9 cellular contexts compared by ENCODE assay signal in genomic region chr1:68495532-68495931, GRCh38.
DNase-seq lines count a peak whose midpoint lies in the region; ATAC-seq, FAIRE-seq and TF ChIP-seq lines count a peak whose summit lies in the region.
"Had no signal": no experiment of that assay in that cellular context is flagged by ENCODE, and none has a peak within 500 bp of the region (broad histone marks: within the 10 kb centered on the region; RNA-seq: fewer than 3 reads in every experiment).

No MANE protein-coding gene starts in this region.

- no peaks in the 10 kb centered on the region for H3K9me2 ChIP-seq in OCI-LY1 (ENCODE audit: low read depth, low read length)

- H3K9ac ChIP-seq in OCI-LY1 (ENCODE audit: low read length): peak overlapping the region; percentile 91

- H3K79me2 ChIP-seq in OCI-LY1 (ENCODE audit: insufficient read depth, low read length): peaks cover 23% of the 10 kb centered on the region

- H3K36me3 ChIP-seq in OCI-LY1 (ENCODE audit: insufficient read depth, low read length): peaks cover 37% of the 10 kb centered on the region

- H3K4me3 ChIP-seq in GM08714 (ENCODE audit: low read length) (peak overlapping the region; percentile 70), OCI-LY1 (ENCODE audit: low read depth, low read length, poor library complexity, severe bottlenecking) (peak overlapping the region; percentile 90)

- no peaks in the 10 kb centered on the region for H4K20me1 ChIP-seq in OCI-LY1 (ENCODE audit: insufficient read depth, low read length)

- ATAC-seq in GM18868 (IDR thresholded peaks at IDR 0.05; ENCODE audit: unreplicated experiment): no peak

- no peaks in the 10 kb centered on the region for H3K27me3 ChIP-seq in OCI-LY1 (ENCODE audit: insufficient read depth, low read length)

- H3K4me2 ChIP-seq in OCI-LY1 (ENCODE audit: low read length): peak overlapping the region; percentile 81

- H3K4me1 ChIP-seq in OCI-LY1 (ENCODE audit: insufficient read depth, low read length, severe bottlenecking): peaks cover 37% of the 10 kb centered on the region

- H3K27ac ChIP-seq in 22Rv1 (peak overlapping the region; percentile 81), OCI-LY1 (ENCODE audit: low read depth, low read length, poor library complexity, severe bottlenecking) (peak overlapping the region; percentile 14)

- 0 out of 2 replicates have a peak, but pooled peaks cover 2% of the 10 kb centered on the region for H3K9me3 ChIP-seq in OCI-LY1 (ENCODE audit: low read length)

- DNase-seq in erythroblast (lab: John Stamatoyannopoulos, UW) (peak in 1 of 2 experiments; percentile 42), C1 segment of cervical spinal cord (lab: John Stamatoyannopoulos, UW) (no peak), medulla oblongata (ENCODE audit: extremely low spot score) (no peak), HTR-8/SVneo (ENCODE audit: insufficient read length, low spot score) (no peak)
- DNase-seq: NCI-H2227 treated with DMSO at 0.1 percent for 48 hours had no signal

- H3F3A ChIP-seq in OCI-LY1 (ENCODE audit: insufficient read depth, low read length): no peaks in the 10 kb centered on the region

- TF ChIP-seq CTCF in 22Rv1 (IDR thresholded peaks at IDR 0.05) (no peak), OCI-LY1 (IDR thresholded peaks at IDR 0.05; ENCODE audit: low read length) (no peak)

- TF ChIP-seq POLR2A in erythroblast (IDR thresholded peaks at IDR 0.05; ENCODE audit: low read length): peak; percentile 18

- H2AFZ ChIP-seq in OCI-LY1 (ENCODE audit: low read length): no peak overlapping the region

- no peak for FAIRE-seq in HTR-8/SVneo (lab: Jason Lieb, UNC)
